1 cellular context compared by ENCODE assay signal in the genomic region with DNA sequence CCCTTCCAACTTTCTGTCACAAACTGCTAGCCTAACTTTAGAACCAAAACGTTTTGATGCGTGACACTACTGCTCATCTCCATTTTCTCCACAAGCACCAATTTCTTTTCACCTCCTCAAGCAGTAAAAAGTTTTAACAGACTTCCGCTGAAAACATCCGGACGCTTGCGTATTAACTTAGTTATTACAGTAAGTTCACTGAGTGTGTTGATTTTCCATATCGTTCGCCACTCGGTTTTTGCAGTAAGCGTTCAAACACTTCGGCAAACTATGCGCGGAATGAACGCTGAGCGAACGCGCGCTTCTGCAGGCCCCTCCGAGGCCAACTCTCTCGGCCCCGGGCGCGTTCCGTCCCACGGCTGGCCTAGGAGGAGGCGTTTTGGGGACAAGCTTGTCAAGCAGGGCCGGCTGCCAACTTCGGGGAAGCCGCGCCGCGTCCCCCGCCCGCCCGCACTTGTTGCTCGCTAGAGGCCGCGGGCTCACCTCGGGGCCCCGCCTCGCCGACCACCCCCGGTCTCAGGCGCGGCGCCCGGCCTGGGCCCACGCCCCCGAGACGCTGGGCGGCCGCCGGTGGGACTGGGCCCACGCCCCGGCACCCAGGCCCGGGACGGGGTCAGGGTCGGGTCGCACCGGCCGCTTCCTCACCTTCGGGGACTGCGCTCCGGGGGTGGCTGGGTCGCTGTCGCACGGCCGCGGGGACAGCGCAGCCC.
TF ChIP-seq lines count a peak whose summit lies in the region.

No MANE protein-coding gene starts in this region.

TF ChIP-seq in HCT116, 20 proteins besides CTCF, POLR2A, EP300 and RAD21 (continued from another document):
- TF ChIP-seq POLR2AphosphoS5 (IDR thresholded peaks at IDR 0.05; ENCODE audit: low read depth, low read length), result no peak; the same call in 1 of the 2 replicates
